26 cellular contexts compared by ENCODE assay signal in the genomic region with DNA sequence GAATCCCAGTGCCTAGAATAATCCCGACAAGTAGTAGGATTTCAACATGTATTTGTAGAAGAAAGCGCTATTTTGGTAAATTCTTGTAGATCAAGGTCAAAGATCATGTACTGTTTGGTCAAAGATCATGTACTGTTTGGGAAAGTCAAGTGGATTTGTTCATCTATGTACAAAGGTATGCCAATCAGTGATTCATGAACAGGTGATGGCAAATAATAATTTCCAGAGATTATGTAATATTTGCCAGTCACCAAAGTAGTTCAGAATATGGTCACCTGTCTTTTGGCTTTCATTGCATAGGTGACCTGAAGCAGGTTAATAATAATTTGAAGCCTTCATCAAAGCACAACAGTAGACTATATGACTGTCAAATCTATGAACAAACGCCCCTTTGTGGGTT.
"Had no signal": no experiment of that assay in that cellular context is flagged by ENCODE, and none has a peak within 500 bp of the region (broad histone marks: within the 10 kb centered on the region; RNA-seq: fewer than 3 reads in every experiment).

No MANE protein-coding gene starts in this region.

- H3K27me3 ChIP-seq: left lung, neural progenitor cell, neutrophil, right atrium auricular region, stomach, testis, thyroid gland, upper lobe of right lung had no signal

- H3K4me1 ChIP-seq: left lung, right atrium auricular region, stomach, testis, thyroid gland, upper lobe of right lung had no signal

- ATAC-seq: left colon; left lung; natural killer cell; sciatic nerve; stimulated activated naive B cell treated with anti-CD40 and anti-IgM and Interleukin-4, amounts not matched to agents 10 μg/mL and 1 μg/mL and 100 μg/mL, for 72 hours; stimulated activated naive CD8-positive, alpha-beta T cell treated with anti-CD3 and anti-CD28 coated beads, Interleukin-15, Interleukin-2, amounts not matched to agents 100 U/mL and 50 U/mL, for 24 hours; upper lobe of right lung had no signal

- DNase-seq: hippocampal formation; kidney; left colon; left lung; naive B cell; natural killer cell; nephron progenitor cell; occipital lobe; small intestine; stimulated activated CD4-positive, alpha-beta T cell treated with anti-CD3 and anti-CD28 coated beads, Interleukin-2, amount 100 ng/mL, for 24 hours; stimulated activated CD4-positive, alpha-beta T cell treated with anti-CD3 and anti-CD28 coated beads, Interleukin-4, amount 100 ng/mL, for 1 hour; stimulated activated naive B cell treated with anti-CD40 and anti-IgM and Interleukin-4, amounts not matched to agents 10 μg/mL and 1 μg/mL and 100 μg/mL, for 72 hours; stimulated activated naive CD8-positive, alpha-beta T cell treated with anti-CD3 and anti-CD28 coated beads, Interleukin-15, Interleukin-2, amounts not matched to agents 100 U/mL and 50 U/mL, for 24 hours; stomach; testis; thyroid gland; trophoblast cell; upper lobe of right lung had no signal

- H3K4me3 ChIP-seq: left lung, lung, neural progenitor cell, right atrium auricular region, stomach, testis, thyroid gland, upper lobe of right lung had no signal

- H3K9me3 ChIP-seq: left lung, neutrophil, right atrium auricular region, stomach, testis, thyroid gland, upper lobe of right lung had no signal

- H3K36me3 Mint-ChIP-seq: mesothelial cell of epicardium; naive B cell; natural killer cell; neural progenitor cell; stimulated activated naive B cell treated with anti-CD40 and anti-IgM and Interleukin-4, amounts not matched to agents 10 μg/mL and 1 μg/mL and 100 μg/mL, for 72 hours had no signal

- H3K27ac ChIP-seq: left lung, neural progenitor cell, neutrophil, right atrium auricular region, stomach, testis, thyroid gland, upper lobe of right lung had no signal

- H3K4me3 Mint-ChIP-seq: mesothelial cell of epicardium; naive B cell; natural killer cell; nephron progenitor cell; neural progenitor cell; stimulated activated naive B cell treated with anti-CD40 and anti-IgM and Interleukin-4, amounts not matched to agents 10 μg/mL and 1 μg/mL and 100 μg/mL, for 72 hours had no signal

- H3K27ac Mint-ChIP-seq: mesothelial cell of epicardium; naive B cell; natural killer cell; nephron progenitor cell; neural progenitor cell; progenitor cell of endocrine pancreas; stimulated activated naive B cell treated with anti-CD40 and anti-IgM and Interleukin-4, amounts not matched to agents 10 μg/mL and 1 μg/mL and 100 μg/mL, for 72 hours had no signal

- H3K4me1 Mint-ChIP-seq: naive B cell; natural killer cell; nephron progenitor cell; stimulated activated naive B cell treated with anti-CD40 and anti-IgM and Interleukin-4, amounts not matched to agents 10 μg/mL and 1 μg/mL and 100 μg/mL, for 72 hours had no signal

- FAIRE-seq: kidney, small intestine, urothelium cell line had no signal

- H3K9me3 Mint-ChIP-seq: mesothelial cell of epicardium, natural killer cell, nephron progenitor cell, neural progenitor cell had no signal

- H2AFZ ChIP-seq: neural progenitor cell had no signal

- H3K4me2 ChIP-seq: neural progenitor cell had no signal

- H3K9ac ChIP-seq: neural progenitor cell had no signal

- H3K27me3 Mint-ChIP-seq: progenitor cell of endocrine pancreas had no signal

- H3K36me3 ChIP-seq: left lung, neural progenitor cell, neutrophil, right atrium auricular region, stomach, thyroid gland, upper lobe of right lung had no signal
